Comparison of ENCODE assay signal across 8 cellular contexts in genomic region chr1:42747125-42747524, GRCh38. TPM values are rescaled to one million over a fixed set of nuclear protein-coding genes. Genes with fewer than 3 reads are reported as not detected.
DNase-seq lines count a peak whose midpoint lies in the region; ATAC-seq, FAIRE-seq and TF ChIP-seq lines count a peak whose summit lies in the region.

No MANE protein-coding gene starts in this region.

- H3K9ac ChIP-seq in SU-DHL-6 (ENCODE audit: low read length) (no peak overlapping the region), HepG2 (ENCODE audit: insufficient read depth, low read depth, low read length) (no peak overlapping the region)

- peaks cover 18% of the 10 kb centered on the region for H3K4me1 Mint-ChIP-seq in MCF 10A (ENCODE audit: insufficient read depth, unreplicated experiment)

- no peak for TF ChIP-seq POLR2A in HepG2 (IDR thresholded peaks at IDR 0.05; ENCODE audit: insufficient read depth in 1 of 2, low read depth in 2 of 2, low read length in 2 of 2)

- ATAC-seq in HepG2, result peak; percentile 65
- no peak for ATAC-seq in GM18511 (IDR thresholded peaks at IDR 0.05; ENCODE audit: unreplicated experiment)
- no peak for ATAC-seq in HG02970 (IDR thresholded peaks at IDR 0.05; ENCODE audit: low FRiP score, unreplicated experiment)

- in situ Hi-C loops in HepG2 (cut with HindIII; ENCODE audit: extremely low pct_ligation_motif_present, low pct_unique_long_range_greater_than_20kb), result loop anchor here (5.0 to 25.0 kb wide), 3 partner anchors 175 to 602 kb away; partner anchors contain the start of gene FOXJ3

- H3K27ac Mint-ChIP-seq in MCF 10A (ENCODE audit: low read depth, unreplicated experiment), result no peak overlapping the region

- peaks cover 37% of the 10 kb centered on the region for H3K36me3 Mint-ChIP-seq in MCF 10A (ENCODE audit: insufficient read depth, unreplicated experiment)

- DNase-seq in AG04449 (ENCODE audit: low read depth, low spot score), result no peak
- DNase-seq in GM19240 (ENCODE audit: insufficient read length, low spot score), result peak; percentile 49
- DNase-seq in MCF 10A (ENCODE audit: unreplicated experiment), result peak; percentile 35
- DNase-seq in HepG2 (ENCODE audit: low spot score), result no peak
- DNase-seq in stimulated activated naive CD4-positive, alpha-beta T cell treated with Interleukin-2 at 50 U/mL for 16 hours (lab: John Stamatoyannopoulos, UW), result peak; percentile 34

- H3K27ac ChIP-seq in SU-DHL-6 (ENCODE audit: low read depth, low read length) (no peak overlapping the region), HepG2 (ENCODE audit: extremely low read length, insufficient read depth, low read length) (no peak overlapping the region)

- POLR2A ChIA-PET in AG04449 (lab: Yijun Ruan, JAX), result no interaction called here
- POLR2A ChIA-PET in MCF 10A (lab: Yijun Ruan, JAX), result no interaction called here
- POLR2A ChIA-PET in HepG2 (lab: Yijun Ruan, JAX), result interaction anchor here (0.6 kb wide), 2 partner anchors 32 to 126 kb away, joined by 3 to 5 read pairs; no protein-coding TSS in a partner anchor

- H3K9me3 Mint-ChIP-seq in MCF 10A (ENCODE audit: unreplicated experiment), result no peaks in the 10 kb centered on the region

- no peak overlapping the region for H3K4me3 ChIP-seq in AG04449 (ENCODE audit: low read depth, low read length)
- H3K4me3 ChIP-seq in SU-DHL-6 (ENCODE audit: insufficient read depth, low read length, poor library complexity, severe bottlenecking), result no peak overlapping the region
- H3K4me3 ChIP-seq in HepG2 (replicated peaks in 1 of 3; ENCODE audit: insufficient read depth in 1 of 3, low read depth in 2 of 3, low read length in 3 of 3), result no peak overlapping the region

- no peaks in the 10 kb centered on the region for H3K27me3 ChIP-seq in SU-DHL-6 (ENCODE audit: low read length)
- no peaks in the 10 kb centered on the region for H3K27me3 ChIP-seq in HepG2 (ENCODE audit: control insufficient read depth in 1 of 2, insufficient read depth in 2 of 2, low read length in 2 of 2)

- H3K9me2 ChIP-seq in SU-DHL-6 (replicated peaks; ENCODE audit: insufficient read depth, low read length), result no peaks in the 10 kb centered on the region

- H3K79me2 ChIP-seq in SU-DHL-6 (ENCODE audit: insufficient read depth, low read length) (no peaks in the 10 kb centered on the region), HepG2 (ENCODE audit: insufficient read depth, low read length) (no peaks in the 10 kb centered on the region)

- no peaks in the 10 kb centered on the region for H3K27me3 Mint-ChIP-seq in MCF 10A (ENCODE audit: insufficient read depth, unreplicated experiment)

- peaks cover 16% of the 10 kb centered on the region for H3K4me1 ChIP-seq in HepG2 (ENCODE audit: insufficient read depth, low read length)

- FAIRE-seq in HepG2 (lab: Jason Lieb, UNC), result no peak

- CTCF ChIA-PET in AG04449 (lab: Yijun Ruan, JAX) (interaction anchor here (0.7 to 4.5 kb wide), 12 partner anchors 10 to 600 kb away, joined by 3 to 34 read pairs (median 5); partner anchors contain the start of genes C1orf50 and P3H1), MCF 10A (lab: Yijun Ruan, JAX) (interaction anchor here (0.6 to 2.4 kb wide), 8 partner anchors 10 to 205 kb away, joined by 3 to 13 read pairs (median 4); partner anchors contain the start of genes C1orf50 and P3H1), HepG2 (lab: Yijun Ruan, JAX; ENCODE audit: low intra/inter-chr PET ratio, low total read pairs) (interaction anchor here (0.8 to 2.1 kb wide), 4 partner anchors 11 to 236 kb away, joined by 3 to 17 read pairs (median 4); no protein-coding TSS in a partner anchor)

- no peak overlapping the region for H3K4me3 Mint-ChIP-seq in MCF 10A (ENCODE audit: unreplicated experiment)

- H2AFZ ChIP-seq in SU-DHL-6 (ENCODE audit: low read depth, low read length, severe bottlenecking), result no peak overlapping the region
- no peak overlapping the region for H2AFZ ChIP-seq in HepG2 (ENCODE audit: low read length)

- WGBS in HepG2 (ENCODE audit: low lambda C conversion rate), result 73% methylated on average over 14 of the region's 14 CpGs

- no TSS peak for BruUV-seq in MCF 10A (replicated peaks; lab: Mats Ljungman, UMichigan)
- BruUV-seq in HepG2 (replicated peaks; lab: Mats Ljungman, UMichigan), result no TSS peak

- TF ChIP-seq EP300 in HepG2 (IDR thresholded peaks at IDR 0.05; ENCODE audit: low read depth in 2 of 2, low read length in 2 of 2) (no peak), HepG2 (CRISPR knock-in tag; IDR thresholded peaks at IDR 0.05; ENCODE audit: borderline replicate concordance) (no peak)

- H3K9me3 ChIP-seq in SU-DHL-6 (ENCODE audit: insufficient read depth, low read length) (no peaks in the 10 kb centered on the region), HepG2 (ENCODE audit: low read length) (no peaks in the 10 kb centered on the region)

- H3K4me2 ChIP-seq in SU-DHL-6 (ENCODE audit: low read depth, low read length, poor library complexity, severe bottlenecking) (no peak overlapping the region), HepG2 (ENCODE audit: low read depth, low read length) (no peak overlapping the region)

- H4K20me1 ChIP-seq in SU-DHL-6 (ENCODE audit: low read depth, low read length), result no peaks in the 10 kb centered on the region
- H4K20me1 ChIP-seq in HepG2 (ENCODE audit: insufficient read depth, low read length), result no peaks in the 10 kb centered on the region

- peak; percentile 82 for TF ChIP-seq RAD21 in HepG2 (CRISPR knock-in tag; IDR thresholded peaks at IDR 0.05)

- TF ChIP-seq CTCF in AG04449 (IDR thresholded peaks at IDR 0.05; ENCODE audit: insufficient read depth, low read length, missing control alignments) (peak; percentile 64), SU-DHL-6 (IDR thresholded peaks at IDR 0.05; ENCODE audit: insufficient read depth, low read length, poor library complexity, severe bottlenecking) (peak; percentile 30), MCF 10A (IDR thresholded peaks at IDR 0.05; ENCODE audit: unreplicated experiment) (peak; percentile 58), HepG2 (CRISPR knock-in tag; IDR thresholded peaks at IDR 0.05) (peak; percentile 94)

- intact Hi-C loops in MCF 10A (cut with micrococcal nuclease), result no loop called here
- intact Hi-C loops in HepG2 (cut with micrococcal nuclease; ENCODE audit: unreplicated experiment), result loop anchor here (5.0 to 10.0 kb wide), 2 partner anchors 235 to 412 kb away; partner anchors contain the start of gene FOXJ3

- 0 out of 2 replicates have a peak, but pooled peaks cover 2% of the 10 kb centered on the region for H3K36me3 ChIP-seq in SU-DHL-6 (ENCODE audit: low read length)
- peaks cover 20 to 47% of the 10 kb centered on the region in 2 experiments for H3K36me3 ChIP-seq in HepG2 (replicated peaks in 1 of 2; ENCODE audit: control insufficient read depth in 1 of 2, insufficient read depth in 2 of 2, low read length in 2 of 2)

- H3F3A ChIP-seq in SU-DHL-6 (ENCODE audit: insufficient read depth), result no peaks in the 10 kb centered on the region

RNA-seq across cellular contexts. Expression of gene CLDN19, which starts 7.1 kb away (rescaled TPM):
- total RNA-seq in MCF 10A (2022) (not detected in 2 replicates), HepG2 (2016; rRNA removed; fragmentation: Illumina TruSeq; extraction: Trizol) (4.3 and 7.6 TPM in 2 replicates)
- total RNA-seq in HepG2 (2016; cell fraction: cytosol; rRNA removed; fragmentation: Illumina TruSeq; extraction: Trizol; ENCODE audit: low read depth), result 1.0 and 1.9 TPM in 2 replicates
- total RNA-seq in HepG2 (2016; cell fraction: insoluble cytoplasmic fraction; rRNA removed; fragmentation: Illumina TruSeq; extraction: Trizol), result 3.7 and 6.4 TPM in 2 replicates
- total RNA-seq in HepG2 (2016; cell fraction: membrane; rRNA removed; fragmentation: Illumina TruSeq; extraction: Trizol), result 4.7 and 5.3 TPM in 2 replicates
- total RNA-seq in HepG2 (2016; cell fraction: nucleus; rRNA removed; fragmentation: Illumina TruSeq; extraction: Trizol), result 5.6 and 6.8 TPM in 2 replicates
- polyA plus RNA-seq in HepG2 (2011; rRNA removed), result 5.0 and 5.3 TPM in 2 replicates
- polyA plus RNA-seq in HepG2 (2011; cell fraction: cytosol; rRNA removed), result 3.6 and 5.9 TPM in 2 replicates
- 4.7 and 5.6 TPM in 2 replicates for polyA plus RNA-seq in HepG2 (2011; cell fraction: nucleus; rRNA removed)
- 2.5 and 3.7 TPM in 2 replicates for polyA plus RNA-seq in HepG2 (2012)
- polyA plus RNA-seq in HepG2 (2016; cell fraction: cytosol; fragmentation: Illumina TruSeq; extraction: Trizol; ENCODE audit: low read depth), result 2.8 and 3.0 TPM in 2 replicates
- 3.9 and 4.5 TPM in 2 replicates for polyA plus RNA-seq in HepG2 (2016; cell fraction: insoluble cytoplasmic fraction; fragmentation: Illumina TruSeq; extraction: Trizol; ENCODE audit: low read depth)
- 5.5 TPM in 2 replicates for polyA plus RNA-seq in HepG2 (2016; cell fraction: membrane; fragmentation: Illumina TruSeq; extraction: Trizol; ENCODE audit: low read depth)
- 8.6 and 9.4 TPM in 2 replicates for polyA plus RNA-seq in HepG2 (2016; cell fraction: nucleus; fragmentation: Illumina TruSeq; extraction: Trizol; ENCODE audit: insufficient read depth, low read depth)
- polyA minus RNA-seq in HepG2 (2011; rRNA and poly(A)+ RNA removed; ENCODE audit: low replicate concordance), result 10.8 TPM in 1 of 2 replicates, not detected in the other
- 2.8 and 2.9 TPM in 2 replicates for polyA minus RNA-seq in HepG2 (2011; cell fraction: cytosol; rRNA and poly(A)+ RNA removed)
- 1.2 and 2.1 TPM in 2 replicates for polyA minus RNA-seq in HepG2 (2011; cell fraction: nucleus; rRNA and poly(A)+ RNA removed)

RNA-seq across cellular contexts. Expression of gene P3H1, which starts 19.7 kb away (rescaled TPM):
- 36.1 and 57.2 TPM in 2 replicates for total RNA-seq in MCF 10A (2022)
- 18.7 and 64.6 TPM in 2 replicates for total RNA-seq in HepG2 (2016; rRNA removed; fragmentation: Illumina TruSeq; extraction: Trizol)
- 7.7 and 10.2 TPM in 2 replicates for total RNA-seq in HepG2 (2016; cell fraction: cytosol; rRNA removed; fragmentation: Illumina TruSeq; extraction: Trizol; ENCODE audit: low read depth)
- total RNA-seq in HepG2 (2016; cell fraction: insoluble cytoplasmic fraction; rRNA removed; fragmentation: Illumina TruSeq; extraction: Trizol), result 17.1 and 62.4 TPM in 2 replicates
- 13.7 and 16.5 TPM in 2 replicates for total RNA-seq in HepG2 (2016; cell fraction: membrane; rRNA removed; fragmentation: Illumina TruSeq; extraction: Trizol)
- 78.4 and 82.0 TPM in 2 replicates for total RNA-seq in HepG2 (2016; cell fraction: nucleus; rRNA removed; fragmentation: Illumina TruSeq; extraction: Trizol)
- polyA plus RNA-seq in HepG2 (2011; rRNA removed), result 113 and 120 TPM in 2 replicates
- polyA plus RNA-seq in HepG2 (2011; cell fraction: cytosol; rRNA removed), result 56.7 and 104 TPM in 2 replicates
- polyA plus RNA-seq in HepG2 (2011; cell fraction: nucleus; rRNA removed), result 450 and 596 TPM in 2 replicates
- polyA plus RNA-seq in HepG2 (2012), result 41.5 and 50.0 TPM in 2 replicates
- 9.2 and 9.6 TPM in 2 replicates for polyA plus RNA-seq in HepG2 (2016; cell fraction: cytosol; fragmentation: Illumina TruSeq; extraction: Trizol; ENCODE audit: low read depth)
- 19.1 and 25.3 TPM in 2 replicates for polyA plus RNA-seq in HepG2 (2016; cell fraction: insoluble cytoplasmic fraction; fragmentation: Illumina TruSeq; extraction: Trizol; ENCODE audit: low read depth)
- 9.6 and 14.2 TPM in 2 replicates for polyA plus RNA-seq in HepG2 (2016; cell fraction: membrane; fragmentation: Illumina TruSeq; extraction: Trizol; ENCODE audit: low read depth)
- polyA plus RNA-seq in HepG2 (2016; cell fraction: nucleus; fragmentation: Illumina TruSeq; extraction: Trizol; ENCODE audit: insufficient read depth, low read depth), result 186 and 190 TPM in 2 replicates
- polyA minus RNA-seq in HepG2 (2011; rRNA and poly(A)+ RNA removed; ENCODE audit: low replicate concordance), result 93.6 and 129 TPM in 2 replicates
- 49.2 and 50.5 TPM in 2 replicates for polyA minus RNA-seq in HepG2 (2011; cell fraction: cytosol; rRNA and poly(A)+ RNA removed)
- 100 and 101 TPM in 2 replicates for polyA minus RNA-seq in HepG2 (2011; cell fraction: nucleus; rRNA and poly(A)+ RNA removed)

RNA-seq across cellular contexts. Expression of gene C1orf50, which starts 19.9 kb away (rescaled TPM):
- total RNA-seq in MCF 10A (2022), result 11.7 and 13.8 TPM in 2 replicates
- 4.8 and 5.3 TPM in 2 replicates for total RNA-seq in HepG2 (2016; rRNA removed; fragmentation: Illumina TruSeq; extraction: Trizol)
- total RNA-seq in HepG2 (2016; cell fraction: cytosol; rRNA removed; fragmentation: Illumina TruSeq; extraction: Trizol; ENCODE audit: low read depth), result 10.8 and 12.2 TPM in 2 replicates
- total RNA-seq in HepG2 (2016; cell fraction: insoluble cytoplasmic fraction; rRNA removed; fragmentation: Illumina TruSeq; extraction: Trizol), result 2.9 and 3.7 TPM in 2 replicates
- total RNA-seq in HepG2 (2016; cell fraction: membrane; rRNA removed; fragmentation: Illumina TruSeq; extraction: Trizol), result 3.9 and 5.2 TPM in 2 replicates
- total RNA-seq in HepG2 (2016; cell fraction: nucleus; rRNA removed; fragmentation: Illumina TruSeq; extraction: Trizol), result 2.9 and 5.1 TPM in 2 replicates
- 4.3 and 5.5 TPM in 2 replicates for polyA plus RNA-seq in HepG2 (2011; rRNA removed)
- polyA plus RNA-seq in HepG2 (2011; cell fraction: cytosol; rRNA removed), result 3.5 and 5.8 TPM in 2 replicates
- 1.6 and 3.2 TPM in 2 replicates for polyA plus RNA-seq in HepG2 (2011; cell fraction: nucleus; rRNA removed)
- polyA plus RNA-seq in HepG2 (2012), result 2.2 and 6.4 TPM in 2 replicates
- 5.6 and 5.8 TPM in 2 replicates for polyA plus RNA-seq in HepG2 (2016; cell fraction: cytosol; fragmentation: Illumina TruSeq; extraction: Trizol; ENCODE audit: low read depth)
- 6.1 and 6.6 TPM in 2 replicates for polyA plus RNA-seq in HepG2 (2016; cell fraction: insoluble cytoplasmic fraction; fragmentation: Illumina TruSeq; extraction: Trizol; ENCODE audit: low read depth)
- polyA plus RNA-seq in HepG2 (2016; cell fraction: membrane; fragmentation: Illumina TruSeq; extraction: Trizol; ENCODE audit: low read depth), result 5.2 and 6.0 TPM in 2 replicates
- 5.7 and 7.0 TPM in 2 replicates for polyA plus RNA-seq in HepG2 (2016; cell fraction: nucleus; fragmentation: Illumina TruSeq; extraction: Trizol; ENCODE audit: insufficient read depth, low read depth)
- polyA minus RNA-seq in HepG2 (2011; rRNA and poly(A)+ RNA removed; ENCODE audit: low replicate concordance), result 1.6 and 1.8 TPM in 2 replicates
- 1.3 and 2.1 TPM in 2 replicates for polyA minus RNA-seq in HepG2 (2011; cell fraction: cytosol; rRNA and poly(A)+ RNA removed)
- polyA minus RNA-seq in HepG2 (2011; cell fraction: nucleus; rRNA and poly(A)+ RNA removed), result 8.0 and 9.6 TPM in 2 replicates

RNA-seq across cellular contexts. Expression of gene TMEM269, which starts 37.7 kb away (rescaled TPM):
- total RNA-seq in MCF 10A (2022), result 0.17 TPM in 1 of 2 replicates, not detected in the other
- total RNA-seq in HepG2 (2016; rRNA removed; fragmentation: Illumina TruSeq; extraction: Trizol), result 0.15 and 0.24 TPM in 2 replicates
- not detected in 2 replicates for total RNA-seq in HepG2 (2016; cell fraction: cytosol; rRNA removed; fragmentation: Illumina TruSeq; extraction: Trizol; ENCODE audit: low read depth)
- total RNA-seq in HepG2 (2016; cell fraction: insoluble cytoplasmic fraction; rRNA removed; fragmentation: Illumina TruSeq; extraction: Trizol), result 0.11 TPM in 1 of 2 replicates, not detected in the other
- 0.06 TPM in 1 of 2 replicates, not detected in the other for total RNA-seq in HepG2 (2016; cell fraction: membrane; rRNA removed; fragmentation: Illumina TruSeq; extraction: Trizol)
- 0.28 TPM in 1 of 2 replicates, not detected in the other for total RNA-seq in HepG2 (2016; cell fraction: nucleus; rRNA removed; fragmentation: Illumina TruSeq; extraction: Trizol)
- polyA plus RNA-seq in HepG2 (2011; rRNA removed), result 0.14 and 0.21 TPM in 2 replicates
- polyA plus RNA-seq in HepG2 (2011; cell fraction: cytosol; rRNA removed), result 0.04 and 0.05 TPM in 2 replicates
- polyA plus RNA-seq in HepG2 (2011; cell fraction: nucleus; rRNA removed), result 0.24 and 0.28 TPM in 2 replicates
- 0.32 and 0.42 TPM in 2 replicates for polyA plus RNA-seq in HepG2 (2012)
- polyA plus RNA-seq in HepG2 (2016; cell fraction: cytosol; fragmentation: Illumina TruSeq; extraction: Trizol; ENCODE audit: low read depth), result 0.03 TPM in 1 of 2 replicates, not detected in the other
- 0.09 and 0.15 TPM in 2 replicates for polyA plus RNA-seq in HepG2 (2016; cell fraction: insoluble cytoplasmic fraction; fragmentation: Illumina TruSeq; extraction: Trizol; ENCODE audit: low read depth)
- polyA plus RNA-seq in HepG2 (2016; cell fraction: membrane; fragmentation: Illumina TruSeq; extraction: Trizol; ENCODE audit: low read depth), result 0.07 TPM in 1 of 2 replicates, not detected in the other
- polyA plus RNA-seq in HepG2 (2016; cell fraction: nucleus; fragmentation: Illumina TruSeq; extraction: Trizol; ENCODE audit: insufficient read depth, low read depth), result 0.53 and 0.57 TPM in 2 replicates
- polyA minus RNA-seq in HepG2 (2011; rRNA and poly(A)+ RNA removed; ENCODE audit: low replicate concordance), result 0.80 and 1.0 TPM in 2 replicates
- polyA minus RNA-seq in HepG2 (2011; cell fraction: cytosol; rRNA and poly(A)+ RNA removed), result not detected in 2 replicates
- 0.37 and 0.39 TPM in 2 replicates for polyA minus RNA-seq in HepG2 (2011; cell fraction: nucleus; rRNA and poly(A)+ RNA removed)

Comparison
In these comparisons a context has a peak if more than half of its experiments do, and no peak if none do; other contexts are left out.
1. DNase-seq: peak in GM19240 (single experiment), MCF 10A (single experiment) and stimulated activated naive CD4-positive, alpha-beta T cell treated with Interleukin-2 at 50 U/mL for 16 hours (single experiment); none in AG04449 (single experiment) and HepG2 (single experiment).
2. CTCF ChIP-seq: peak in every context shown above with its lines; median percentile 94 in HepG2; 64 in AG04449; 58 in MCF 10A; 30 in SU-DHL-6.